Comparison of ENCODE assay signal across 21 cellular contexts in genomic region chr3:116896116-116896515, GRCh38.
"Had no signal": no experiment of that assay in that cellular context is flagged by ENCODE, and none has a peak within 500 bp of the region (broad histone marks: within the 10 kb centered on the region; RNA-seq: fewer than 3 reads in every experiment).

No MANE protein-coding gene starts in this region.

- DNase-seq: activated CD4-positive, alpha-beta T cell treated with anti-CD3 and anti-CD28 coated beads, Interleukin-2, amount 10 ng/mL, durations not matched to agents 24 days and 14 days; activated CD4-positive, CD25-positive, alpha-beta regulatory T cell; activated CD8-positive, alpha-beta T cell treated with anti-CD3 and anti-CD28 coated beads for 36 hours; activated naive CD4-positive, alpha-beta T cell treated with Interleukin-2 at 50 U/mL for 16 hours; activated naive CD8-positive, alpha-beta T cell treated with anti-CD3 and anti-CD28 coated beads, Interleukin-2, amount 10 ng/mL, durations not matched to agents 7 days and 5 days; activated T-cell treated with anti-CD3 and anti-CD28 coated beads, Interleukin-2, amount 50 U/mL, for 24 hours; heart left ventricle; left ventricle myocardium inferior; naive thymus-derived CD4-positive, alpha-beta T cell; right cardiac atrium; stimulated activated CD4-positive, alpha-beta T cell treated with anti-CD3 and anti-CD28 coated beads, Interleukin-4, amount 100 ng/mL, for 1 hour; testis; upper lobe of left lung had no signal

- H3K27ac Mint-ChIP-seq: activated CD4-positive, alpha-beta T cell treated with anti-CD3 and anti-CD28 coated beads, Interleukin-2, amount 10 ng/mL, durations not matched to agents 24 days and 14 days; activated CD8-positive, alpha-beta T cell treated with anti-CD3 and anti-CD28 coated beads for 36 hours; activated naive CD8-positive, alpha-beta T cell treated with anti-CD3 and anti-CD28 coated beads, Interleukin-2, amount 10 ng/mL, durations not matched to agents 7 days and 5 days; activated T-cell treated with anti-CD3 and anti-CD28 coated beads, Interleukin-2, amount 50 U/mL, for 24 hours; activated T-helper 2 cell treated with anti-CD3 and anti-CD28 coated beads, Interferon-gamma antibody, Interleukin-2, Interleukin-4, amounts not matched to agents 10 μg/mL and 5 μg/mL and 100 μg/mL, durations not matched to agents 14 hours and 24 hours and 36 hours; brain; naive thymus-derived CD4-positive, alpha-beta T cell; neural progenitor cell had no signal

- H3K36me3 Mint-ChIP-seq: activated naive CD8-positive, alpha-beta T cell treated with anti-CD3 and anti-CD28 coated beads, Interleukin-2, amount 10 ng/mL, durations not matched to agents 7 days and 5 days; brain; naive thymus-derived CD4-positive, alpha-beta T cell; neural progenitor cell had no signal

- H3K27me3 ChIP-seq: gastroesophageal sphincter, heart left ventricle, neural progenitor cell, testis, upper lobe of left lung had no signal

- H3K4me2 ChIP-seq: neural progenitor cell, smooth muscle cell had no signal

- H3K36me3 ChIP-seq: gastroesophageal sphincter, heart left ventricle, left ventricle myocardium inferior, neural progenitor cell, prostate gland, upper lobe of left lung had no signal

- H3K4me3 Mint-ChIP-seq: activated CD4-positive, alpha-beta T cell treated with anti-CD3 and anti-CD28 coated beads, Interleukin-2, amount 10 ng/mL, durations not matched to agents 24 days and 14 days; activated CD8-positive, alpha-beta T cell treated with anti-CD3 and anti-CD28 coated beads for 36 hours; activated naive CD8-positive, alpha-beta T cell treated with anti-CD3 and anti-CD28 coated beads, Interleukin-2, amount 10 ng/mL, durations not matched to agents 7 days and 5 days; activated T-cell treated with anti-CD3 and anti-CD28 coated beads, Interleukin-2, amount 50 U/mL, for 24 hours; brain; central memory CD8-positive, alpha-beta T cell; naive thymus-derived CD4-positive, alpha-beta T cell; neural progenitor cell had no signal

- H3K9me3 ChIP-seq: gastroesophageal sphincter, heart left ventricle, left ventricle myocardium inferior, prostate gland, testis, upper lobe of left lung had no signal

- H2AFZ ChIP-seq: neural progenitor cell had no signal

- H3K4me1 Mint-ChIP-seq: activated CD4-positive, alpha-beta T cell treated with anti-CD3 and anti-CD28 coated beads, Interleukin-2, amount 10 ng/mL, durations not matched to agents 24 days and 14 days; activated naive CD8-positive, alpha-beta T cell treated with anti-CD3 and anti-CD28 coated beads, Interleukin-2, amount 10 ng/mL, durations not matched to agents 7 days and 5 days; brain; central memory CD8-positive, alpha-beta T cell; naive thymus-derived CD4-positive, alpha-beta T cell had no signal

- H3K4me3 ChIP-seq: coronary artery, gastroesophageal sphincter, heart left ventricle, left ventricle myocardium inferior, neural progenitor cell, prostate gland, smooth muscle cell, testis, upper lobe of left lung had no signal

- H3K9me3 Mint-ChIP-seq: activated CD4-positive, alpha-beta T cell treated with anti-CD3 and anti-CD28 coated beads, Interleukin-2, amount 10 ng/mL, durations not matched to agents 24 days and 14 days; activated CD8-positive, alpha-beta T cell treated with anti-CD3 and anti-CD28 coated beads for 36 hours; activated naive CD8-positive, alpha-beta T cell treated with anti-CD3 and anti-CD28 coated beads, Interleukin-2, amount 10 ng/mL, durations not matched to agents 7 days and 5 days; activated T-helper 2 cell treated with anti-CD3 and anti-CD28 coated beads, Interferon-gamma antibody, Interleukin-2, Interleukin-4, amounts not matched to agents 10 μg/mL and 5 μg/mL and 100 μg/mL, durations not matched to agents 14 hours and 24 hours and 36 hours; brain had no signal

- H3K27me3 Mint-ChIP-seq: activated CD4-positive, alpha-beta T cell treated with anti-CD3 and anti-CD28 coated beads, Interleukin-2, amount 10 ng/mL, durations not matched to agents 24 days and 14 days; activated CD8-positive, alpha-beta T cell treated with anti-CD3 and anti-CD28 coated beads for 36 hours; activated naive CD8-positive, alpha-beta T cell treated with anti-CD3 and anti-CD28 coated beads, Interleukin-2, amount 10 ng/mL, durations not matched to agents 7 days and 5 days; activated T-cell treated with anti-CD3 and anti-CD28 coated beads, Interleukin-2, amount 50 U/mL, for 24 hours; brain; central memory CD8-positive, alpha-beta T cell; naive thymus-derived CD4-positive, alpha-beta T cell had no signal

- H3K9ac ChIP-seq: neural progenitor cell had no signal

- H3K4me1 ChIP-seq: gastroesophageal sphincter, heart left ventricle, left ventricle myocardium inferior, prostate gland, testis, upper lobe of left lung had no signal

- ATAC-seq: activated CD8-positive, alpha-beta T cell treated with anti-CD3 and anti-CD28 coated beads for 36 hours; gastroesophageal sphincter; heart left ventricle; naive thymus-derived CD4-positive, alpha-beta T cell; right cardiac atrium had no signal

- H3K27ac ChIP-seq: coronary artery, gastroesophageal sphincter, heart left ventricle, left ventricle myocardium inferior, neural progenitor cell, prostate gland, testis, upper lobe of left lung had no signal
